In genomic region chr13:106986687-106987434, GRCh38 we compare ENCODE assay signal across 15 cellular contexts.
A peak's percentile ranks its signal among the peaks of the same experiment; 100 is the strongest.
DNase-seq lines count a peak whose midpoint lies in the region; TF ChIP-seq lines count a peak whose summit lies in the region.
"Had no signal": no experiment of that assay in that cellular context is flagged by ENCODE, and none has a peak within 500 bp of the region (broad histone marks: within the 10 kb centered on the region; RNA-seq: fewer than 3 reads in every experiment).

No MANE protein-coding gene starts in this region.

- no peaks in the 10 kb centered on the region for H3K79me2 ChIP-seq in neural cell (replicated peaks; ENCODE audit: insufficient read depth, low read length)

- H3K9me2 ChIP-seq in neural cell (ENCODE audit: insufficient read depth, low read length): no peaks in the 10 kb centered on the region

- H3K9ac ChIP-seq in neural cell (ENCODE audit: low read length): no peak overlapping the region

- no peak overlapping the region for H3K4me3 ChIP-seq in fibroblast of villous mesenchyme (ENCODE audit: low read depth, low read length)
- H3K4me3 ChIP-seq in neural cell (ENCODE audit: low read length): no peak overlapping the region
- no peak overlapping the region for H3K4me3 ChIP-seq in breast epithelium
- H3K4me3 ChIP-seq: Peyer's patch had no signal

- peak overlapping the region; percentile 14 for H3K27ac ChIP-seq in neural cell (ENCODE audit: low read length)
- no peak overlapping the region for H3K27ac ChIP-seq in breast epithelium
- H3K27ac ChIP-seq: HL-60, Peyer's patch had no signal

- H3K27me3 ChIP-seq in neural cell (ENCODE audit: insufficient read depth, low read depth, low read length): no peaks in the 10 kb centered on the region
- no peaks in the 10 kb centered on the region for H3K27me3 ChIP-seq in breast epithelium
- H3K27me3 ChIP-seq: Peyer's patch had no signal

- no peak overlapping the region for H2AFZ ChIP-seq in neural cell (ENCODE audit: low read depth, low read length)

- no peak overlapping the region for H3K4me2 ChIP-seq in neural cell (ENCODE audit: low read length)

- intact Hi-C loops in breast epithelium (cut with DNase I; ENCODE audit: low total_unique reads): no loop called here

- H3K36me3 ChIP-seq in neural cell (ENCODE audit: insufficient read depth, low read length): no peaks in the 10 kb centered on the region
- no peaks in the 10 kb centered on the region for H3K36me3 ChIP-seq in breast epithelium
- H3K36me3 ChIP-seq: Peyer's patch had no signal

- H3K9me3 ChIP-seq in neural cell (ENCODE audit: low read length) (no peaks in the 10 kb centered on the region), breast epithelium (no peaks in the 10 kb centered on the region)
- H3K9me3 ChIP-seq: Peyer's patch had no signal

- H3F3A ChIP-seq in neural cell (ENCODE audit: insufficient read depth, low read length, poor library complexity, severe bottlenecking): no peaks in the 10 kb centered on the region

- DNase-seq in EH (ENCODE audit: low read depth) (peak; percentile 3), NCI-H226 (peak; percentile 59), fibroblast of villous mesenchyme (ENCODE audit: low read depth) (peak; percentile 18), NCI-H446 treated with DMSO at 0.1 percent for 48 hours (lab: John Stamatoyannopoulos, UW) (no peak), DMS53 (lab: John Stamatoyannopoulos, UW) (no peak), breast epithelium (ENCODE audit: low spot score in 2 of 2) (no peak)
- DNase-seq: CD4-positive, alpha-beta memory T cell; DMS79 treated with DMSO at 0.1 percent for 48 hours; HCEC 1CT; MV-4-11; NCI-H1417; NCI-H2029; Peyer's patch had no signal

- TF ChIP-seq CTCF in fibroblast of villous mesenchyme (IDR thresholded peaks at IDR 0.05; ENCODE audit: insufficient read depth, low read depth, low read length): no peak
- no peak for TF ChIP-seq CTCF in neural cell (IDR thresholded peaks at IDR 0.05; ENCODE audit: poor library complexity, severe bottlenecking)
- no peak for TF ChIP-seq CTCF in breast epithelium (IDR thresholded peaks at IDR 0.05)

- no peak for TF ChIP-seq EP300 in neural cell (conservative IDR thresholded peaks at IDR 0.05; ENCODE audit: poor library complexity, severe bottlenecking)

- no peaks in the 10 kb centered on the region for H3K4me1 ChIP-seq in breast epithelium
- H3K4me1 ChIP-seq: Peyer's patch had no signal

- no peaks in the 10 kb centered on the region for H4K20me1 ChIP-seq in neural cell (ENCODE audit: insufficient read depth)

- no peak for TF ChIP-seq POLR2A in breast epithelium (IDR thresholded peaks at IDR 0.05)

- no peak for TF ChIP-seq RAD21 in neural cell (conservative IDR thresholded peaks at IDR 0.05)

TF ChIP-seq in neural cell, 6 proteins besides CTCF, POLR2A, EP300 and RAD21:
- TF ChIP-seq POLR2AphosphoS5 (IDR thresholded peaks at IDR 0.05) (no peak), SMC3 (conservative IDR thresholded peaks at IDR 0.05; ENCODE audit: poor library complexity) (no peak), EZH2 (IDR thresholded peaks at IDR 0.05; ENCODE audit: borderline replicate concordance, insufficient read depth, low read length, poor library complexity, severe bottlenecking) (no peak), MXI1 (conservative IDR thresholded peaks at IDR 0.05; ENCODE audit: poor library complexity, severe bottlenecking) (no peak), TAF1 (IDR thresholded peaks at IDR 0.05; ENCODE audit: low read depth) (no peak), REST (IDR thresholded peaks at IDR 0.05; ENCODE audit: borderline replicate concordance) (no peak)

Comparison
In these comparisons a context has a peak if more than half of its experiments do, and no peak if none do; other contexts are left out.
1. DNase-seq: peak in EH (single experiment), NCI-H226 (single experiment) and fibroblast of villous mesenchyme (single experiment); none in NCI-H446 treated with DMSO at 0.1 percent for 48 hours (single experiment), DMS53 (single experiment) and breast epithelium (0 of 2).